In genomic region chr20:50371878-50372769, GRCh38 we compare ENCODE assay signal across 19 cellular contexts.
DNase-seq lines count a peak whose midpoint lies in the region; ATAC-seq, FAIRE-seq and TF ChIP-seq lines count a peak whose summit lies in the region.
"Had no signal": no experiment of that assay in that cellular context is flagged by ENCODE, and none has a peak within 500 bp of the region (broad histone marks: within the 10 kb centered on the region; RNA-seq: fewer than 3 reads in every experiment).

No MANE protein-coding gene starts in this region.

- no peaks in the 10 kb centered on the region for H3K36me3 ChIP-seq in bronchial epithelial cell (ENCODE audit: control insufficient read depth, insufficient read depth, low read length)
- no peaks in the 10 kb centered on the region for H3K36me3 ChIP-seq in Peyer's patch
- H3K36me3 ChIP-seq in heart left ventricle: no peaks in the 10 kb centered on the region
- no peaks in the 10 kb centered on the region for H3K36me3 ChIP-seq in mesendoderm (ENCODE audit: control insufficient read depth, insufficient read depth, low read length)
- H3K36me3 ChIP-seq: vagina had no signal

- H2BK15ac ChIP-seq in mesendoderm (replicated peaks; ENCODE audit: low read depth): no peak overlapping the region

- peaks cover 25% of the 10 kb centered on the region for H3K4me1 Mint-ChIP-seq in activated naive CD4-positive, alpha-beta T cell treated with anti-CD3 and anti-CD28 coated beads, Interleukin-2, amount 10 ng/mL, durations not matched to agents 7 days and 5 days
- H3K4me1 Mint-ChIP-seq: endodermal cell; stimulated activated naive B cell treated with anti-CD40 and anti-IgM and Interleukin-4, amounts not matched to agents 10 μg/mL and 1 μg/mL and 100 μg/mL, for 72 hours had no signal

- H4K5ac ChIP-seq in mesendoderm (ENCODE audit: low read length): no peak overlapping the region

- H3K27ac ChIP-seq in Peyer's patch: peak overlapping the region in 1 of 4 donors; percentile 59
- no peak overlapping the region for H3K27ac ChIP-seq in heart left ventricle
- no peak overlapping the region for H3K27ac ChIP-seq in mesendoderm (ENCODE audit: low read depth, low read length)
- H3K27ac ChIP-seq: vagina had no signal

- peak in 1 of 2 donors; percentile 40 for ATAC-seq in activated naive CD4-positive, alpha-beta T cell treated with anti-CD3 and anti-CD28 coated beads, Interleukin-2, amount 50 U/mL, for 72 hours
- ATAC-seq in GM19463 (IDR thresholded peaks at IDR 0.05; ENCODE audit: unreplicated experiment): no peak
- no peak for ATAC-seq in heart left ventricle
- ATAC-seq: Panc1; stimulated activated naive B cell treated with anti-CD40 and anti-IgM and Interleukin-4, amounts not matched to agents 10 μg/mL and 1 μg/mL and 100 μg/mL, for 72 hours had no signal

- no peaks in the 10 kb centered on the region for H3K36me3 Mint-ChIP-seq in activated naive CD4-positive, alpha-beta T cell treated with anti-CD3 and anti-CD28 coated beads, Interleukin-2, amount 50 U/mL, for 72 hours
- no peaks in the 10 kb centered on the region for H3K36me3 Mint-ChIP-seq in activated naive CD4-positive, alpha-beta T cell treated with anti-CD3 and anti-CD28 coated beads, Interleukin-2, amount 10 ng/mL, durations not matched to agents 7 days and 5 days
- H3K36me3 Mint-ChIP-seq: activated naive CD8-positive, alpha-beta T cell; stimulated activated naive B cell treated with anti-CD40 and anti-IgM and Interleukin-4, amounts not matched to agents 10 μg/mL and 1 μg/mL and 100 μg/mL, for 72 hours had no signal

- peaks cover 0 to 5% of the 10 kb centered on the region in 2 donors for H3K9me3 Mint-ChIP-seq in activated naive CD4-positive, alpha-beta T cell treated with anti-CD3 and anti-CD28 coated beads, Interleukin-2, amount 50 U/mL, for 72 hours
- H3K9me3 Mint-ChIP-seq in activated naive CD4-positive, alpha-beta T cell treated with anti-CD3 and anti-CD28 coated beads, Interleukin-2, amount 10 ng/mL, durations not matched to agents 7 days and 5 days: no peaks in the 10 kb centered on the region
- H3K9me3 Mint-ChIP-seq: central memory CD8-positive, alpha-beta T cell; endodermal cell; stimulated activated naive B cell treated with anti-CD40 and anti-IgM and Interleukin-4, amounts not matched to agents 10 μg/mL and 1 μg/mL and 100 μg/mL, for 72 hours; T-helper 1 cell treated with Interleukin-12 subunit alpha and Interleukin-12 subunit beta and Interleukin-4 antibody, amounts not matched to agents 30 μg/mL and 1 μg/mL, for 36 hours had no signal

- H3K27me3 Mint-ChIP-seq in activated naive CD4-positive, alpha-beta T cell treated with anti-CD3 and anti-CD28 coated beads, Interleukin-2, amount 10 ng/mL, durations not matched to agents 7 days and 5 days: peaks cover 44% of the 10 kb centered on the region
- H3K27me3 Mint-ChIP-seq: activated naive CD8-positive, alpha-beta T cell had no signal

- no peak for TF ChIP-seq CTCF in bronchial epithelial cell (IDR thresholded peaks at IDR 0.05; ENCODE audit: insufficient read depth, low read length, severe bottlenecking)
- TF ChIP-seq CTCF in Peyer's patch (IDR thresholded peaks at IDR 0.05): no peak
- TF ChIP-seq CTCF in heart left ventricle (IDR thresholded peaks at IDR 0.05): no peak

- DNase-seq in activated naive CD4-positive, alpha-beta T cell treated with anti-CD3 and anti-CD28 coated beads, Interleukin-2, amount 50 U/mL, for 72 hours (ENCODE audit: low spot score in 2 of 2): no peak
- no peak for DNase-seq in activated naive CD4-positive, alpha-beta T cell treated with anti-CD3 and anti-CD28 coated beads, Interleukin-2, amount 10 ng/mL, durations not matched to agents 7 days and 5 days
- peak; percentile 45 for DNase-seq in NCI-H2196 treated with DMSO at 0.1 percent for 48 hours (lab: John Stamatoyannopoulos, UW; ENCODE audit: unreplicated experiment)
- peak; percentile 80 for DNase-seq in bronchial epithelial cell (ENCODE audit: low read depth)
- DNase-seq in Peyer's patch: no peak
- DNase-seq in heart left ventricle: no peak
- no peak for DNase-seq in mesendoderm
- DNase-seq: endodermal cell; HCEC 1CT; Karpas-422; NCI-H2029 treated with DMSO at 0.1 percent for 48 hours; stimulated activated naive B cell treated with anti-CD40 and anti-IgM and Interleukin-4, amounts not matched to agents 10 μg/mL and 1 μg/mL and 100 μg/mL, for 72 hours had no signal

- CTCF ChIA-PET in activated naive CD4-positive, alpha-beta T cell treated with anti-CD3 and anti-CD28 coated beads, Interleukin-2, amount 10 ng/mL, durations not matched to agents 7 days and 5 days (lab: Charles Lee): no interaction called here

- H3K79me1 ChIP-seq in mesendoderm (ENCODE audit: low read length): no peaks in the 10 kb centered on the region

- TF ChIP-seq POLR2A in Peyer's patch (IDR thresholded peaks at IDR 0.05) (no peak), heart left ventricle (IDR thresholded peaks at IDR 0.05) (no peak)

- H3K27ac Mint-ChIP-seq in activated naive CD4-positive, alpha-beta T cell treated with anti-CD3 and anti-CD28 coated beads, Interleukin-2, amount 50 U/mL, for 72 hours: peak overlapping the region; percentile 5 to 12
- no peak overlapping the region for H3K27ac Mint-ChIP-seq in activated naive CD4-positive, alpha-beta T cell treated with anti-CD3 and anti-CD28 coated beads, Interleukin-2, amount 10 ng/mL, durations not matched to agents 7 days and 5 days
- H3K27ac Mint-ChIP-seq: activated naive CD8-positive, alpha-beta T cell; endodermal cell; stimulated activated naive B cell treated with anti-CD40 and anti-IgM and Interleukin-4, amounts not matched to agents 10 μg/mL and 1 μg/mL and 100 μg/mL, for 72 hours; T-helper 1 cell treated with Interleukin-12 subunit alpha and Interleukin-12 subunit beta and Interleukin-4 antibody, amounts not matched to agents 30 μg/mL and 1 μg/mL, for 36 hours had no signal

- no peak overlapping the region for H4K8ac ChIP-seq in mesendoderm (ENCODE audit: low read depth, low read length)

- H3K4me1 ChIP-seq in Peyer's patch (peaks cover 0 to 39% (median 0%) of the 10 kb centered on the region in 4 donors), heart left ventricle (peaks cover 0 to 4% (median 0%) of the 10 kb centered on the region in 12 donors), mesendoderm (ENCODE audit: control insufficient read depth, low read depth, low read length) (no peaks in the 10 kb centered on the region)

- no peak overlapping the region for H3K18ac ChIP-seq in mesendoderm (ENCODE audit: low read length)

- H2BK120ac ChIP-seq in mesendoderm (ENCODE audit: low read depth, low read length): no peak overlapping the region

- H3K4ac ChIP-seq in mesendoderm (ENCODE audit: low read depth, low read length): no peak overlapping the region

- H3K4me2 ChIP-seq in mesendoderm (ENCODE audit: low read length): no peak overlapping the region

- no peak overlapping the region for H3K4me3 ChIP-seq in bronchial epithelial cell (ENCODE audit: low read depth, low read length)
- H3K4me3 ChIP-seq in Peyer's patch: no peak overlapping the region
- no peak overlapping the region for H3K4me3 ChIP-seq in heart left ventricle
- no peak overlapping the region for H3K4me3 ChIP-seq in mesendoderm (ENCODE audit: low read length)
- H3K4me3 ChIP-seq: skin epidermis, vagina had no signal

- no peak for FAIRE-seq in bronchial epithelial cell (lab: Jason Lieb, UNC)

- H3K23ac ChIP-seq in mesendoderm (ENCODE audit: low read length): no peak overlapping the region

- intact Hi-C loops in heart left ventricle (cut with DNase I): loop anchor here in 1 of 10 donors (10.0 kb wide), 1 partner anchor 57 kb away; no protein-coding TSS in a partner anchor

- no peak overlapping the region for H3K9ac ChIP-seq in mesendoderm (ENCODE audit: low read length)

- H3K4me3 Mint-ChIP-seq in activated naive CD4-positive, alpha-beta T cell treated with anti-CD3 and anti-CD28 coated beads, Interleukin-2, amount 10 ng/mL, durations not matched to agents 7 days and 5 days: no peak overlapping the region
- H3K4me3 Mint-ChIP-seq: activated naive CD8-positive, alpha-beta T cell; central memory CD8-positive, alpha-beta T cell; endodermal cell; stimulated activated naive B cell treated with anti-CD40 and anti-IgM and Interleukin-4, amounts not matched to agents 10 μg/mL and 1 μg/mL and 100 μg/mL, for 72 hours; T-helper 1 cell treated with Interleukin-12 subunit alpha and Interleukin-12 subunit beta and Interleukin-4 antibody, amounts not matched to agents 30 μg/mL and 1 μg/mL, for 36 hours had no signal

- no peaks in the 10 kb centered on the region for H3K27me3 ChIP-seq in bronchial epithelial cell (ENCODE audit: control insufficient read depth, insufficient read depth, low read length)
- H3K27me3 ChIP-seq in Peyer's patch: no peaks in the 10 kb centered on the region
- H3K27me3 ChIP-seq in heart left ventricle: peaks cover 0 to 3% (median 0%) of the 10 kb centered on the region in 9 donors
- no peaks in the 10 kb centered on the region for H3K27me3 ChIP-seq in mesendoderm (ENCODE audit: insufficient read depth, low read length, poor library complexity)
- H3K27me3 ChIP-seq: vagina had no signal

- no peak overlapping the region for H3K56ac ChIP-seq in mesendoderm (ENCODE audit: low read length)

- no peak overlapping the region for H2AK5ac ChIP-seq in mesendoderm (ENCODE audit: low read length)

- H3K9me3 ChIP-seq in Peyer's patch (no peaks in the 10 kb centered on the region), heart left ventricle (no peaks in the 10 kb centered on the region)
- H3K9me3 ChIP-seq: vagina had no signal

- no peak overlapping the region for H2BK5ac ChIP-seq in mesendoderm (ENCODE audit: low read length)

- no peaks in the 10 kb centered on the region for H3K79me2 ChIP-seq in mesendoderm (ENCODE audit: control insufficient read depth, insufficient read depth, low read length)

- 84 to 93% (median 87%) methylated on average over 13 of the region's 13 CpGs for WGBS in heart left ventricle, 4 donors
- no CpG with 5 or more reads among the region's 13 CpGs for WGBS in mesendoderm (ENCODE audit: extremely low coverage, insufficient coverage, low lambda C conversion rate)

Comparison
In these comparisons a context has a peak if more than half of its experiments do, and no peak if none do; other contexts are left out.
1. DNase-seq: peak in NCI-H2196 treated with DMSO at 0.1 percent for 48 hours (single experiment) and bronchial epithelial cell (single experiment); none in activated naive CD4-positive, alpha-beta T cell treated with anti-CD3 and anti-CD28 coated beads, Interleukin-2, amount 50 U/mL, for 72 hours (0 of 2), activated naive CD4-positive, alpha-beta T cell treated with anti-CD3 and anti-CD28 coated beads, Interleukin-2, amount 10 ng/mL, durations not matched to agents 7 days and 5 days (single experiment), Peyer's patch (0 of 3), heart left ventricle (0 of 5) and mesendoderm (single experiment).